In the genomic region with DNA sequence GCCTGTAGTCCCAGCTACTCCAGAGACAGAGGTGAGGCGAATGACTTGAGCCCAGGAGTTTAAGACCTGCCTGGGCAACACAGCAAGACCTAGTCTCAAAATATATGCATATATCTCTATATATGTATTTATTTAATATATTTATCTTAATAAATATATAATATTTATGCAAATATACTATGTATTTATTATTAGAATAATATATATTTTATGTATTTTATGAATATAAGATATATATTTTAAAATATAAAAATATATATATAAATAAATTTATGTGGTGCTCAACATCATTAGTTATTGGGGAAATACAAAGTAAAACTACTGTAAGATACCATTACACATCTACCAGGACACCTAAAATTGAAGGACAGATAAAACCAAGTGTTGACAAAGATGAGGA, we compare ENCODE assay signal across 17 cellular contexts.
"Had no signal": no experiment of that assay in that cellular context is flagged by ENCODE, and none has a peak within 500 bp of the region (broad histone marks: within the 10 kb centered on the region; RNA-seq: fewer than 3 reads in every experiment).

No MANE protein-coding gene starts in this region.

- DNase-seq: KBM-7, MV-4-11, NCI-H1092, NCI-H1105 treated with DMSO at 0.1 percent for 48 hours, NCI-H1417 treated with DMSO at 0.1 percent for 48 hours, NCI-H146, NCI-H1694 treated with DMSO at 0.1 percent for 48 hours, NCI-H1930, NCI-H2081, NCI-H2107, NCI-H2227 treated with DMSO at 0.1 percent for 48 hours, NCI-H524, NCI-H526 treated with DMSO at 0.1 percent for 48 hours, NCI-H774, SHP77 had no signal

- H3K27ac ChIP-seq: RWPE1 had no signal

- ATAC-seq: SK-N-SH treated with all-trans-retinoic acid at 6 μM for 48 hours had no signal
